Comparison of ENCODE assay signal across 8 cellular contexts in the genomic region with DNA sequence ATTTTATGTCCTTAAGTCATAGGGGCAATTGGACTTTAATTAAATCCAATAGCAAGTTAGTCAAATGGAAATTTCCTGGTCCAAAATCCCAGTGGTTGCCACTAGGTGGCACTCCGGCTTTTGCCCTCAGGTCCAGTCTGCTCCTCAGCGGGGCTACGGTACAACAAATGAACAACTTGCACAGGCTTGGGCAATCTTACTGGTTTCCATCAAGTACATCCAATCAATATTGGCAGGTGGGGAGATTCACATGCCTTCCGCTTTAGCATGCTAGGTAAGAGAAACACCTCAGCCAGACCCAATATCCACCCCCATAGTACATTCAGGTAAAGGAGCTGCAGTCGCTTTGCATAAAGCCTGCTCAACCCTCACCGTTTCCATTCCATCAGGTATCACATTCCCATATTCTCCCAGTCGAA. TPM values are rescaled to one million over a fixed set of nuclear protein-coding genes. Genes with fewer than 3 reads are reported as not detected.
DNase-seq lines count a peak whose midpoint lies in the region; ATAC-seq and TF ChIP-seq lines count a peak whose summit lies in the region.

No MANE protein-coding gene starts in this region.

- H3K9me3 ChIP-seq in uterus = no peaks in the 10 kb centered on the region

- ATAC-seq in HG03565 (IDR thresholded peaks at IDR 0.05; ENCODE audit: unreplicated experiment) = no peak

- TF ChIP-seq CTCF in LNCaP clone FGC (IDR thresholded peaks at IDR 0.05; ENCODE audit: control insufficient read depth, extremely low read depth, insufficient read depth) (peak; percentile 90), uterus (IDR thresholded peaks at IDR 0.05) (peak; percentile 67 to 73 (median 70))

- H3K27ac ChIP-seq in uterus = no peak overlapping the region

- DNase-seq in ELF-1 (ENCODE audit: low read depth, low spot score) (peak; percentile 78), LNCaP clone FGC (ENCODE audit: low read depth) (peak; percentile 48), SK-N-DZ (ENCODE audit: low spot score) (peak; percentile 70), glomerular endothelial cell (ENCODE audit: extremely low read depth, low read depth, low spot score) (peak; percentile 65), pons (ENCODE audit: low spot score) (peak; percentile 76), uterus (peak; percentile 63 to 66)
- peak; percentile 80 for DNase-seq in activated naive CD4-positive, alpha-beta T cell treated with Interleukin-2 at 50 U/mL for 16 hours

- no peak for TF ChIP-seq POLR2A in uterus (IDR thresholded peaks at IDR 0.05)

- intact Hi-C loops in uterus (cut with DNase I; ENCODE audit: low total_unique reads) = no loop called here

- no peak overlapping the region for H3K4me3 ChIP-seq in LNCaP clone FGC (ENCODE audit: low read depth, low read length)
- no peak overlapping the region for H3K4me3 ChIP-seq in uterus

- H3K27me3 ChIP-seq in uterus = no peaks in the 10 kb centered on the region

- no peaks in the 10 kb centered on the region for H3K36me3 ChIP-seq in uterus

- no peaks in the 10 kb centered on the region for H3K4me1 ChIP-seq in uterus

RNA-seq across cellular contexts. Expression of a gene that starts 6.3 kb away (rescaled TPM):
- polyA plus RNA-seq in SK-N-DZ (2014; cell fraction: cytosol; rRNA removed) = 263 and 287 TPM in 2 replicates
- 398 TPM in 2 replicates for polyA plus RNA-seq in SK-N-DZ (2014; cell fraction: nucleus; rRNA removed)
- total RNA-seq in glomerular endothelial cell (6.0 and 12.3 TPM in 2 replicates), uterus (10 to 100 TPM in 1 of 4 donors, 1 to 10 TPM in 2, under 1 TPM in 1; 0.51 to 29.0 (median 6.8) TPM)

RNA-seq across cellular contexts. Expression of a gene that starts 14.4 kb away (rescaled TPM):
- 367 and 387 TPM in 2 replicates for polyA plus RNA-seq in SK-N-DZ (2014; cell fraction: cytosol; rRNA removed)
- 166 and 262 TPM in 2 replicates for polyA plus RNA-seq in SK-N-DZ (2014; cell fraction: nucleus; rRNA removed)
- 145 and 147 TPM in 2 replicates for total RNA-seq in glomerular endothelial cell
- total RNA-seq in uterus = 10 to 100 TPM; 25.4 to 73.1 (median 49.0) TPM

RNA-seq across cellular contexts. Expression of a gene that starts 14.4 kb away (rescaled TPM):
- 40.3 and 43.5 TPM in 2 replicates for polyA plus RNA-seq in SK-N-DZ (2014; cell fraction: cytosol; rRNA removed)
- 194 and 231 TPM in 2 replicates for polyA plus RNA-seq in SK-N-DZ (2014; cell fraction: nucleus; rRNA removed)
- total RNA-seq in glomerular endothelial cell (30.8 and 36.8 TPM in 2 replicates), uterus (10 to 100 TPM in 3 of 4 donors, 1 to 10 TPM in 1; 8.2 to 62.0 (median 19.3) TPM)

RNA-seq across cellular contexts. Expression of a gene that starts 33.5 kb away (rescaled TPM):
- polyA plus RNA-seq in SK-N-DZ (2014; cell fraction: cytosol; rRNA removed) = 222 and 238 TPM in 2 replicates
- polyA plus RNA-seq in SK-N-DZ (2014; cell fraction: nucleus; rRNA removed) = 130 and 183 TPM in 2 replicates
- total RNA-seq in glomerular endothelial cell (295 and 316 TPM in 2 replicates), uterus (100 to 1,000 TPM in 3 of 4 donors, 10 to 100 TPM in 1; 83.2 to 210 (median 170) TPM)

RNA-seq across cellular contexts. Expression of a gene that starts 39.8 kb away (rescaled TPM):
- 20.8 and 55.9 TPM in 2 replicates for polyA plus RNA-seq in SK-N-DZ (2014; cell fraction: cytosol; rRNA removed)
- polyA plus RNA-seq in SK-N-DZ (2014; cell fraction: nucleus; rRNA removed) = 62.5 and 74.6 TPM in 2 replicates
- total RNA-seq in glomerular endothelial cell (9.8 and 12.8 TPM in 2 replicates), uterus (10 to 100 TPM in 3 of 4 donors, 1 to 10 TPM in 1; 1.5 to 25.6 (median 13.6) TPM)
